In genomic region chr20:48921883-48922867, GRCh38 we compare ENCODE assay signal across 8 cellular contexts. TPM values are rescaled to one million over a fixed set of nuclear protein-coding genes. Genes with fewer than 3 reads are reported as not detected.
DNase-seq lines count a peak whose midpoint lies in the region; ATAC-seq and TF ChIP-seq lines count a peak whose summit lies in the region.

No MANE protein-coding gene starts in this region.

- no peaks in the 10 kb centered on the region for H3K36me3 ChIP-seq in HCT116 (ENCODE audit: control insufficient read depth in 1 of 2, insufficient read depth in 2 of 2, low read length in 2 of 2)
- H3K36me3 ChIP-seq in heart right ventricle, result no peaks in the 10 kb centered on the region
- no peaks in the 10 kb centered on the region for H3K36me3 ChIP-seq in rectal smooth muscle tissue (ENCODE audit: control insufficient read depth, insufficient read depth, low read length)

- H4K20me1 ChIP-seq in HCT116 (ENCODE audit: insufficient read depth), result no peaks in the 10 kb centered on the region

- DNase-seq in NCI-H748 (lab: John Stamatoyannopoulos, UW; ENCODE audit: unreplicated experiment) (peak; percentile 66), NCI-H748 treated with DMSO at 0.1 percent for 48 hours (lab: John Stamatoyannopoulos, UW) (no peak), HCT116 (ENCODE audit: low read depth, low spot score) (no peak), LNCaP clone FGC (ENCODE audit: low read depth) (no peak), heart right ventricle (peak; percentile 31 to 62), MV-4-11 (lab: John Stamatoyannopoulos, UW) (no peak)

- no peaks in the 10 kb centered on the region for H3K9me3 Mint-ChIP-seq in activated naive CD8-positive, alpha-beta T cell (ENCODE audit: low read depth)

- BruUV-seq in HCT116 (replicated peaks; lab: Mats Ljungman, UMichigan), result TSS peak; percentile 51

- H3K4me3 ChIP-seq in HCT116 (replicated peaks in 1 of 2; ENCODE audit: low read depth in 1 of 2, low read length in 2 of 2), result peak overlapping the region; percentile 82 to 96
- H3K4me3 ChIP-seq in LNCaP clone FGC (ENCODE audit: low read depth, low read length), result peak overlapping the region; percentile 97
- peak overlapping the region; percentile 46 to 98 (median 96) for H3K4me3 ChIP-seq in heart right ventricle
- H3K4me3 ChIP-seq in rectal smooth muscle tissue (ENCODE audit: low read length), result peak overlapping the region; percentile 75

- H3K9me2 ChIP-seq in HCT116 (ENCODE audit: insufficient read depth), result no peaks in the 10 kb centered on the region

- no peaks in the 10 kb centered on the region for H3K27me3 ChIP-seq in HCT116 (ENCODE audit: insufficient read depth, low read length)
- H3K27me3 ChIP-seq in heart right ventricle, result no peaks in the 10 kb centered on the region
- H3K27me3 ChIP-seq in rectal smooth muscle tissue (ENCODE audit: control insufficient read depth, insufficient read depth, low read length), result no peaks in the 10 kb centered on the region

- H3K27me3 Mint-ChIP-seq in activated naive CD8-positive, alpha-beta T cell, result no peaks in the 10 kb centered on the region

- H3K27ac Mint-ChIP-seq in activated naive CD8-positive, alpha-beta T cell, result peak overlapping the region; percentile 98

- CTCF ChIA-PET in HCT116 (lab: Charles Lee), result interaction anchor here (1.3 kb wide), 1 partner anchor 264 kb away, joined by 4 read pairs; no protein-coding TSS in a partner anchor

- no peaks in the 10 kb centered on the region for H3K36me3 Mint-ChIP-seq in activated naive CD8-positive, alpha-beta T cell

- RAD21 ChIA-PET in HCT116 (lab: Charles Lee; ENCODE audit: low non-redundant PET in 1 of 2, low total read pairs in 2 of 2, uncharacterized antibody in 2 of 2, unreplicated experiment in 2 of 2), result interaction anchor here in 1 of 2 experiments (0.5 to 0.7 kb wide), 2 partner anchors 17 to 265 kb away, joined by 3 to 4 read pairs; no protein-coding TSS in a partner anchor

- ATAC-seq in HCT116 (peak; percentile 80), heart right ventricle (peak; percentile 45 to 72 (median 54))

- H3K9me3 ChIP-seq in HCT116 (ENCODE audit: control insufficient read depth in 1 of 2, insufficient read depth in 1 of 2, low read depth in 1 of 2, low read length in 2 of 2) (no peaks in the 10 kb centered on the region), heart right ventricle (no peaks in the 10 kb centered on the region)

- H3K27ac ChIP-seq in HCT116 (ENCODE audit: low read depth, low read length), result peak overlapping the region; percentile 83
- peak overlapping the region; percentile 89 to 100 (median 96) for H3K27ac ChIP-seq in heart right ventricle
- peak overlapping the region; percentile 81 for H3K27ac ChIP-seq in rectal smooth muscle tissue (ENCODE audit: low read depth, low read length)

- H3K4me1 ChIP-seq in HCT116 (ENCODE audit: control insufficient read depth in 1 of 2, insufficient read depth in 2 of 2, low read length in 2 of 2), result peaks cover 15 to 33% of the 10 kb centered on the region in 2 experiments
- H3K4me1 ChIP-seq in heart right ventricle, result peaks cover 3 to 62% (median 56%) of the 10 kb centered on the region in 9 donors
- H3K4me1 ChIP-seq in rectal smooth muscle tissue (ENCODE audit: control insufficient read depth, insufficient read depth, low read length), result peaks cover 8% of the 10 kb centered on the region

- H3K4me3 Mint-ChIP-seq in activated naive CD8-positive, alpha-beta T cell, result peak overlapping the region; percentile 96

- H3K79me2 ChIP-seq in HCT116 (ENCODE audit: insufficient read depth, low read length), result peaks cover 54% of the 10 kb centered on the region

- TF ChIP-seq RAD21 in HCT116 (IDR thresholded peaks at IDR 0.05; ENCODE audit: low read depth), result no peak

- POLR2A ChIA-PET in HCT116 (lab: Charles Lee), result interaction anchor here (0.7 kb wide), 1 partner anchor 247 kb away, joined by 3 read pairs; no protein-coding TSS in a partner anchor

- intact Hi-C loops in HCT116 (cut with micrococcal nuclease), result no loop called here
- intact Hi-C loops in heart right ventricle (cut with DNase I), result loop anchor here in 1 of 10 donors (5.0 kb wide), 1 partner anchor 60 kb away; no protein-coding TSS in a partner anchor

- H3K4me2 ChIP-seq in HCT116 (ENCODE audit: low read length), result peak overlapping the region; percentile 82

- H3K9ac ChIP-seq in HCT116 (ENCODE audit: low read length) (peak overlapping the region; percentile 79), rectal smooth muscle tissue (ENCODE audit: low read length) (peak overlapping the region; percentile 98)

- peaks cover 53% of the 10 kb centered on the region for H3K4me1 Mint-ChIP-seq in activated naive CD8-positive, alpha-beta T cell (ENCODE audit: low read depth)

- 10 to 11% methylated on average over 35 of the region's 35 CpGs for WGBS in heart right ventricle, 2 donors

- H2AFZ ChIP-seq in HCT116 (ENCODE audit: low read depth, low read length, poor library complexity, severe bottlenecking), result no peak overlapping the region

- TF ChIP-seq POLR2A in HCT116 (IDR thresholded peaks at IDR 0.05; ENCODE audit: borderline replicate concordance, extremely low read depth, insufficient read depth, insufficient read length), result no peak

- TF ChIP-seq CTCF in HCT116 (IDR thresholded peaks at IDR 0.05 in 2 of 3, conservative IDR thresholded peaks at IDR 0.05 in 1 of 3; ENCODE audit: borderline replicate concordance in 1 of 3, insufficient read depth in 1 of 3, low read depth in 2 of 3, low read length in 2 of 3), result no peak
- TF ChIP-seq CTCF in LNCaP clone FGC (IDR thresholded peaks at IDR 0.05; ENCODE audit: control insufficient read depth, extremely low read depth, insufficient read depth), result 0 out of 2 replicates have a peak, but pooled peaks have one; percentile 6
- TF ChIP-seq CTCF in heart right ventricle (IDR thresholded peaks at IDR 0.05), result peak in 1 of 9 donors; percentile 13

TF ChIP-seq in HCT116, 20 proteins besides CTCF, POLR2A, EP300 and RAD21:
- TF ChIP-seq FOSL1 (IDR thresholded peaks at IDR 0.05; ENCODE audit: low read depth), result no peak
- TF ChIP-seq, protein P1, sequence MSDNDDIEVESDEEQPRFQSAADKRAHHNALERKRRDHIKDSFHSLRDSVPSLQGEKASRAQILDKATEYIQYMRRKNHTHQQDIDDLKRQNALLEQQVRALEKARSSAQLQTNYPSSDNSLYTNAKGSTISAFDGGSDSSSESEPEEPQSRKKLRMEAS (IDR thresholded peaks at IDR 0.05), result no peak; the same call in 1 of the 2 replicates
- peak; percentile 96 for TF ChIP-seq ZFX (IDR thresholded peaks at IDR 0.05)
- TF ChIP-seq SIN3A (IDR thresholded peaks at IDR 0.05; ENCODE audit: low read depth), result peak; percentile 8; the same call in 1 of the 2 replicates
- no peak for TF ChIP-seq ELF1 (IDR thresholded peaks at IDR 0.05; ENCODE audit: borderline replicate concordance, low read depth)

RNA-seq across cellular contexts. Expression of gene ARFGEF2, which starts 0.7 kb away (rescaled TPM):
- 22.2 TPM for total RNA-seq in HCT116 (2021; ENCODE audit: unreplicated experiment)
- 8.3 and 9.2 TPM in 2 replicates for polyA plus RNA-seq in HCT116 (2012)
- 10 to 100 TPM; 34.1 to 50.0 (median 42.2) TPM for total RNA-seq in heart right ventricle
- polyA plus RNA-seq in heart right ventricle, result 10 to 100 TPM in 1 of 2 donors, 1 to 10 TPM in 1; 6.2 to 24.4 TPM

Comparison
In these comparisons a context has a peak if more than half of its experiments do, and no peak if none do; other contexts are left out.
1. DNase-seq: peak in NCI-H748 (single experiment) and heart right ventricle (2 of 2); none in NCI-H748 treated with DMSO at 0.1 percent for 48 hours (single experiment), HCT116 (single experiment), LNCaP clone FGC (single experiment) and MV-4-11 (single experiment).
2. Peak in every context shown above with its lines, with median percentiles within 50 percentile points of each other: H3K27ac ChIP-seq and H3K4me3 ChIP-seq.